In the genomic region with DNA sequence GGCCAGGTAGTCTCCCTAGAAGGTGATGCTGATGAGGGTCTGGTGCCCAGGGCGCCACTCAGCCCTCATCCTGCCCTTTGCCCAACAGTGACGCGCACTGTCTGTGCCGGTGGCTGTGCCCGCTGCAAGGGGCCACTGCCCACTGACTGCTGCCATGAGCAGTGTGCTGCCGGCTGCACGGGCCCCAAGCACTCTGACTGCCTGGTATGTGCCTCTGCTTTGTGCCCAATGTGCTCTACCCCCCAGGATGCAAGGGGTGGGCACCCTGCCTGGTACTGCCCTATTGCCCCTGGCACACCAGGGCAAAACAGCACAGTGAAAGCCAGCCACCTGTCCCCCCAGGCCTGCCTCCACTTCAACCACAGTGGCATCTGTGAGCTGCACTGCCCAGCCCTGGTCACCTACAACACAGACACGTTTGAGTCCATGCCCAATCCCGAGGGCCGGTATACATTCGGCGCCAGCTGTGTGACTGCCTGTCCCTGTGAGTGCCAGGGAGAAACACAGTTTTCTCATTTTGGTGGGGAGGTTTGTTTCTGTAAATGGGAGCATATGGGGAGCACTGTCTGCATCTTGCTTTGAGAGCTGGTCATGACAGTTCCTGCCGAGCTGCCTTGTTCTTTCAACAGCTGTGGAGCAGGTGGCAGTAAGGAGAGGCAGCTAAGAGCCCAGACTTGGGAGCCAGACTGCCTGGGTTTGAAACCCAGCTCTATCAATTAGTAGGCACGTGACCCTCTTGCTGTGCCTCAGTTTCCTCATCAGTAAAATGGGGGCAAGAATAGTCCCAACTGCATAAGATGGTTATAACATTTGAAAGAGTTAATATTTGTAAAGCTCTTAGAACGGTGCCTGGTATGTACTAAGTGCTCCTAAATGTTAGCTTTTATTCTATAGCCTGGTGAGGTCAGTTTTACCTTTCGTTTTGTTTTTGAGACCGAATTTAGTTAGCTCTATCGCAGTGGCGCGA, we compare ENCODE assay signal across 19 cellular contexts. TPM values are rescaled to one million over a fixed set of nuclear protein-coding genes. Genes with fewer than 3 reads are reported as not detected.
"Had no signal": no experiment of that assay in that cellular context is flagged by ENCODE, and none has a peak within 500 bp of the region (broad histone marks: within the 10 kb centered on the region; RNA-seq: fewer than 3 reads in every experiment).

No MANE protein-coding gene starts in this region.

- FAIRE-seq: keratinocyte, TTC549 had no signal

- H3K4me3 ChIP-seq: cardiac muscle cell, dorsolateral prefrontal cortex, esophagus muscularis mucosa, hepatocyte, left ventricle myocardium inferior, prostate gland, skin epidermis had no signal

- H3K27me3 ChIP-seq: cardiac muscle cell, dorsolateral prefrontal cortex, esophagus muscularis mucosa, hepatocyte had no signal

- H3K9me3 ChIP-seq: esophagus muscularis mucosa, left ventricle myocardium inferior, prostate gland had no signal

- DNase-seq: activated B cell treated with CpG ODN at 0.5 μM for 24 hours; activated CD4-positive, alpha-beta T cell treated with anti-CD3 and anti-CD28 coated beads, Interleukin-2, amount 50 U/mL, for 1 hour; dorsolateral prefrontal cortex; left ventricle myocardium inferior; naive thymus-derived CD4-positive, alpha-beta T cell; right cardiac atrium; stimulated activated CD4-positive, alpha-beta T cell treated with anti-CD3 and anti-CD28 coated beads, Interleukin-4, amount 100 ng/mL, for 24 hours; stimulated activated naive CD8-positive, alpha-beta T cell treated with anti-CD3 and anti-CD28 coated beads, Interleukin-15, Interleukin-2, amounts not matched to agents 100 U/mL and 50 U/mL, for 24 hours had no signal

- ATAC-seq: right cardiac atrium; stimulated activated naive CD8-positive, alpha-beta T cell treated with anti-CD3 and anti-CD28 coated beads, Interleukin-15, Interleukin-2, amounts not matched to agents 100 U/mL and 50 U/mL, for 24 hours had no signal

- H3K9me3 Mint-ChIP-seq: activated B cell treated with CpG ODN at 0.5 μM for 24 hours; activated T-helper 1 cell treated with anti-CD3 and anti-CD28 coated beads, Interleukin-12 subunit alpha, Interleukin-12 subunit beta, Interleukin-2, Interleukin-4 antibody, amounts not matched to agents 30 ng/mL and 10 ng/mL and 1 ng/mL, durations not matched to agents 14 hours and 24 hours and 36 hours had no signal

- H3K27ac Mint-ChIP-seq: activated B cell treated with CpG ODN at 0.5 μM for 24 hours had no signal

- H3K27ac ChIP-seq: cardiac muscle cell, dorsolateral prefrontal cortex, esophagus muscularis mucosa, hepatocyte, left ventricle myocardium inferior, skin epidermis had no signal

- H3K4me3 Mint-ChIP-seq: activated B cell treated with CpG ODN at 0.5 μM for 24 hours; activated T-helper 1 cell treated with anti-CD3 and anti-CD28 coated beads, Interleukin-12 subunit alpha, Interleukin-12 subunit beta, Interleukin-2, Interleukin-4 antibody, amounts not matched to agents 30 ng/mL and 10 ng/mL and 1 ng/mL, durations not matched to agents 14 hours and 24 hours and 36 hours had no signal

RNA-seq across cellular contexts. Expression of a gene that starts 27.5 kb away (rescaled TPM):
- total RNA-seq: activated CD8-positive, alpha-beta memory T cell treated with anti-CD3 and anti-CD28 coated beads for 36 hours; mononuclear cell had no signal
- polyA plus RNA-seq: naive thymus-derived CD4-positive, alpha-beta T cell had no signal

RNA-seq across cellular contexts. Expression of a gene that starts 42.0 kb away (rescaled TPM):
- total RNA-seq: activated B cell treated with CpG ODN at 0.5 μM for 24 hours; activated T-helper 1 cell treated with anti-CD3 and anti-CD28 coated beads, Interleukin-12 subunit alpha, Interleukin-12 subunit beta, Interleukin-2, Interleukin-4 antibody, amounts not matched to agents 30 ng/mL and 10 ng/mL and 1 ng/mL, durations not matched to agents 14 hours and 24 hours and 36 hours; mononuclear cell; T-helper 2 cell treated with Interferon-gamma antibody and Interleukin-4, amounts not matched to agents 100 ng/mL and 5 ng/mL, for 36 hours had no signal
- polyA plus RNA-seq: keratinocyte had no signal
